18 cellular contexts compared by ENCODE assay signal in the genomic region with DNA sequence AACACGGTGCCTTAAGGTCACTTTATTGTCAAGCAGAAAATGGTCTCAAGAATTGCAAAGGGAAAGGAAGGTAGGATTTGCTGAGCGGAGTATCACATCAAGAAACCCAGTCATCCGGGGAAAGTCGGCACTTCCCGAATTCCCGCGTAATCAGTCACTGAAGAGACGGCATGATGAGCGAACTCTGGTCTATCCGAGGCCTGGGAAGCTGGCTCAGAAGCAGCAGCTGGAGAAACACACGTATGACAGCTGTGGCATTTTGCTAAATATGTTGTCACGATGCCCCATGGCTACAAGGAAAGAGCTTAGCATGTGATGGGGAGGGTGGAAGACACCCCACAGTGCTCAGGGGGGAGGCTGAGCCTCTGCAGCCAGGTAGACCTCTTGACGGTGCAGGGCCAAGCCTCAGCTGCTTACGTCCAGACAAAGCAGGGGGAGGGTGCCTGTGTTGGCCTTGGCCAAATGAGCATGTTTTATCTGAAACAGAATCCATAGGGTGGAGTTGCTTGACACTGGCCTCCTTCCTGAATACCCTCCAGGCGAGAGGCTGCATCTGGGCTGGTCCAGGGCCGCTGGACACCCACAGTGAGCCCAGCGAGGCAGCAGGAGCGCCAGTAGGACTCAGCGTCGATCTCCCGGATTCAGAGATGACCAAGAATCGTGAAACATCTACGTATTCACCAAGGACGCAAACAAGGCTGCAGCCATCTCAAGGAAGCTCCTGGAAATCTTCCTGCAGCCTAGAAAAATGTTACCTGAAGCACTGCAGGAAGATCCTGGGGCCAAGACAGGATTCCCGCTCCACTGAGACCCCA.
"Had no signal": no experiment of that assay in that cellular context is flagged by ENCODE, and none has a peak within 500 bp of the region (broad histone marks: within the 10 kb centered on the region; RNA-seq: fewer than 3 reads in every experiment).

No MANE protein-coding gene starts in this region.

- DNase-seq: activated CD4-positive, alpha-beta memory T cell treated with anti-CD3 and anti-CD28 coated beads, Interleukin-2, amount 10 ng/mL, durations not matched to agents 7 days and 5 days; activated CD4-positive, alpha-beta T cell treated with anti-CD3 and anti-CD28 coated beads for 4 hours; activated CD8-positive, alpha-beta memory T cell treated with anti-CD3 and anti-CD28 coated beads, Interleukin-2, amount 50 U/mL, for 4 hours; activated gamma-delta T cell treated with Interleukin-2 at 50 U/mL for 16 hours; activated naive CD8-positive, alpha-beta T cell treated with anti-CD3 and anti-CD28 coated beads, Interleukin-2, amount 10 ng/mL, durations not matched to agents 7 days and 5 days; activated T-cell treated with anti-CD3 and anti-CD28 coated beads, Interleukin-2, amount 50 U/mL, for 48 hours; brain microvascular endothelial cell; effector memory CD4-positive, alpha-beta T cell; heart right ventricle; mesendoderm; stimulated activated CD4-positive, alpha-beta T cell treated with anti-CD3 and anti-CD28 coated beads, Interleukin-2, amount 100 ng/mL, for 48 hours; stimulated activated naive CD4-positive, alpha-beta T cell treated with Interleukin-2 at 50 U/mL for 16 hours; substantia nigra; T-helper 17 cell had no signal

- H3K79me2 ChIP-seq: parathyroid adenoma had no signal

- H3K27ac ChIP-seq: brain microvascular endothelial cell, epithelial cell of prostate, heart right ventricle, parathyroid adenoma, tibial nerve, vagina had no signal

- H3K27ac Mint-ChIP-seq: activated CD4-positive, alpha-beta memory T cell treated with anti-CD3 and anti-CD28 coated beads, Interleukin-2, amount 10 ng/mL, durations not matched to agents 7 days and 5 days; activated naive CD8-positive, alpha-beta T cell treated with anti-CD3 and anti-CD28 coated beads, Interleukin-2, amount 10 ng/mL, durations not matched to agents 7 days and 5 days; T-helper 17 cell had no signal

- H3K36me3 Mint-ChIP-seq: activated naive CD8-positive, alpha-beta T cell treated with anti-CD3 and anti-CD28 coated beads, Interleukin-2, amount 10 ng/mL, durations not matched to agents 7 days and 5 days had no signal

- H3K4me3 Mint-ChIP-seq: activated CD4-positive, alpha-beta memory T cell treated with anti-CD3 and anti-CD28 coated beads, Interleukin-2, amount 10 ng/mL, durations not matched to agents 7 days and 5 days; activated naive CD8-positive, alpha-beta T cell treated with anti-CD3 and anti-CD28 coated beads, Interleukin-2, amount 10 ng/mL, durations not matched to agents 7 days and 5 days; T-helper 17 cell had no signal

- H3K4me1 ChIP-seq: parathyroid adenoma, tibial nerve, vagina had no signal

- ATAC-seq: heart right ventricle, T-helper 17 cell had no signal

- H3K4me3 ChIP-seq: heart right ventricle, tibial nerve, vagina had no signal

- H3K36me3 ChIP-seq: brain microvascular endothelial cell, heart right ventricle, tibial nerve, vagina had no signal

- H3K9me3 ChIP-seq: heart right ventricle, tibial nerve, vagina had no signal

- H3K9ac ChIP-seq: parathyroid adenoma had no signal

- H3K27me3 ChIP-seq: brain microvascular endothelial cell, tibial nerve, vagina had no signal

- H3K9me3 Mint-ChIP-seq: activated CD4-positive, alpha-beta memory T cell treated with anti-CD3 and anti-CD28 coated beads, Interleukin-2, amount 10 ng/mL, durations not matched to agents 7 days and 5 days; activated naive CD8-positive, alpha-beta T cell treated with anti-CD3 and anti-CD28 coated beads, Interleukin-2, amount 10 ng/mL, durations not matched to agents 7 days and 5 days had no signal
